In genomic region chr10:78170026-78170475, GRCh38 we compare ENCODE assay signal across 20 cellular contexts.
DNase-seq lines count a peak whose midpoint lies in the region; ATAC-seq, FAIRE-seq and TF ChIP-seq lines count a peak whose summit lies in the region.
"Had no signal": no experiment of that assay in that cellular context is flagged by ENCODE, and none has a peak within 500 bp of the region (broad histone marks: within the 10 kb centered on the region; RNA-seq: fewer than 3 reads in every experiment).

No MANE protein-coding gene starts in this region.

- H3K9me3 ChIP-seq in BLaER1 (no peaks in the 10 kb centered on the region), H1 (ENCODE audit: insufficient read depth in 2 of 2, low read depth in 1 of 2, low read length in 1 of 2) (no peaks in the 10 kb centered on the region)
- H3K9me3 ChIP-seq: gastrocnemius medialis, spleen, suprapubic skin had no signal

- H2BK5ac ChIP-seq in H1 (ENCODE audit: low read depth, low read length) = no peak overlapping the region

- H3K27me3 Mint-ChIP-seq in osteocyte (ENCODE audit: unreplicated experiment) = peaks cover 77% of the 10 kb centered on the region

- no peak overlapping the region for H3K23ac ChIP-seq in H1 (ENCODE audit: insufficient read length)

- no peak overlapping the region for H3K18ac ChIP-seq in H1 (ENCODE audit: extremely low read depth, low read length)

- no peak for TF ChIP-seq POLR2A in H1 (IDR thresholded peaks at IDR 0.05; ENCODE audit: control extremely low read depth in 1 of 2, low read depth in 2 of 2, low read length in 2 of 2)

- H3K36me3 ChIP-seq in BLaER1 = no peaks in the 10 kb centered on the region
- no peaks in the 10 kb centered on the region for H3K36me3 ChIP-seq in H1 (ENCODE audit: control insufficient read depth in 2 of 4, insufficient read depth in 4 of 4, low read length in 3 of 4)
- H3K36me3 ChIP-seq: gastrocnemius medialis, spleen, suprapubic skin had no signal

- H3K9me3 Mint-ChIP-seq in osteocyte (ENCODE audit: unreplicated experiment) = no peaks in the 10 kb centered on the region
- H3K9me3 Mint-ChIP-seq: activated CD4-positive, alpha-beta T cell treated with anti-CD3 and anti-CD28 coated beads, Interleukin-2, amount 10 ng/mL, durations not matched to agents 7 days and 5 days; effector memory CD8-positive, alpha-beta T cell had no signal

- no peaks in the 10 kb centered on the region for H4K20me1 ChIP-seq in BLaER1
- no peaks in the 10 kb centered on the region for H4K20me1 ChIP-seq in H1 (replicated peaks in 1 of 2; ENCODE audit: control insufficient read depth in 1 of 2, insufficient read depth in 2 of 2, low read length in 2 of 2)

- no peak overlapping the region for H3K27ac ChIP-seq in BLaER1
- no peak overlapping the region for H3K27ac ChIP-seq in H1 (ENCODE audit: low read depth, low read length)
- H3K27ac ChIP-seq: gastrocnemius medialis, spleen, suprapubic skin had no signal

- CTCF ChIA-PET in H1 (lab: Charles Lee; ENCODE audit: partially characterized antibody) = interaction anchor here (0.6 to 7.9 kb wide), 4 partner anchors 60 to 602 kb away, joined by 3 to 80 read pairs (median 4); no protein-coding TSS in a partner anchor

- H2AK5ac ChIP-seq in H1 (ENCODE audit: low read depth, low read length) = no peak overlapping the region

- peak overlapping the region; percentile 58 for H3K4me2 ChIP-seq in BLaER1
- no peak overlapping the region for H3K4me2 ChIP-seq in H1 (ENCODE audit: insufficient read depth in 1 of 2, low read depth in 2 of 2, low read length in 2 of 2)

- TF ChIP-seq CTCF in H1 (IDR thresholded peaks at IDR 0.05; ENCODE audit: control extremely low read depth in 1 of 3, insufficient read depth in 1 of 3, low read depth in 1 of 3, low read length in 3 of 3) (no peak), osteocyte (IDR thresholded peaks at IDR 0.05) (no peak)

- no peak for ATAC-seq in activated CD4-positive, CD25-positive, alpha-beta regulatory T cell treated with anti-CD3 and anti-CD28 coated beads, Interleukin-2, amount 50 U/mL, for 24 hours
- ATAC-seq: effector memory CD8-positive, alpha-beta T cell; gastrocnemius medialis; left cardiac atrium had no signal

- peak overlapping the region; percentile 63; the same call in 1 of the 2 replicates for H2BK20ac ChIP-seq in H1 (ENCODE audit: low read length)

- H2BK15ac ChIP-seq in H1 (ENCODE audit: low read length) = no peak overlapping the region

- no peak for TF ChIP-seq RAD21 in H1 (IDR thresholded peaks at IDR 0.05 in 1 of 2, conservative IDR thresholded peaks at IDR 0.05 in 1 of 2; ENCODE audit: low read depth in 2 of 2, low read length in 2 of 2)

- H3K27me3 ChIP-seq in BLaER1 (no peaks in the 10 kb centered on the region), H1 (replicated peaks in 1 of 4; ENCODE audit: control insufficient read depth in 3 of 4, extremely low read depth in 1 of 4, insufficient read depth in 3 of 4, low read length in 3 of 4) (no peaks in the 10 kb centered on the region)
- H3K27me3 ChIP-seq: gastrocnemius medialis, spleen, suprapubic skin had no signal

- H3K79me1 ChIP-seq in H1 (ENCODE audit: low read depth, low read length) = no peaks in the 10 kb centered on the region

- TF ChIP-seq EP300 in H1 (IDR thresholded peaks at IDR 0.05; ENCODE audit: borderline replicate concordance in 1 of 2, low read depth in 2 of 2, low read length in 2 of 2) = no peak

- H3K79me2 ChIP-seq in H1 (ENCODE audit: control insufficient read depth in 1 of 2, insufficient read depth in 2 of 2, low read length in 2 of 2) = no peaks in the 10 kb centered on the region

- H3K27ac Mint-ChIP-seq in osteocyte (ENCODE audit: unreplicated experiment) = no peak overlapping the region
- H3K27ac Mint-ChIP-seq: activated CD4-positive, alpha-beta T cell treated with anti-CD3 and anti-CD28 coated beads, Interleukin-2, amount 10 ng/mL, durations not matched to agents 7 days and 5 days; effector memory CD8-positive, alpha-beta T cell; nephron had no signal

- no peaks in the 10 kb centered on the region for H3K23me2 ChIP-seq in H1 (ENCODE audit: low read depth, low read length)

- no peak overlapping the region for H3K14ac ChIP-seq in H1 (ENCODE audit: insufficient read length)

- H3K4me1 ChIP-seq in BLaER1 = peaks cover 35% of the 10 kb centered on the region
- H3K4me1 ChIP-seq in H1 (replicated peaks in 1 of 4; ENCODE audit: control insufficient read depth in 3 of 4, insufficient read depth in 4 of 4, low read length in 3 of 4) = peaks cover 4 to 13% (median 8%) of the 10 kb centered on the region in 4 experiments
- H3K4me1 ChIP-seq: gastrocnemius medialis, spleen, suprapubic skin had no signal

- no peak overlapping the region for H2BK120ac ChIP-seq in H1 (replicated peaks; ENCODE audit: low read depth, low read length)

- no peak overlapping the region for H2BK12ac ChIP-seq in H1 (ENCODE audit: low read depth, low read length)

- H3K36me3 Mint-ChIP-seq in osteocyte (ENCODE audit: unreplicated experiment) = no peaks in the 10 kb centered on the region

- no peak overlapping the region for H3K4me3 Mint-ChIP-seq in osteocyte (ENCODE audit: unreplicated experiment)
- H3K4me3 Mint-ChIP-seq: activated CD4-positive, alpha-beta T cell treated with anti-CD3 and anti-CD28 coated beads, Interleukin-2, amount 10 ng/mL, durations not matched to agents 7 days and 5 days; effector memory CD8-positive, alpha-beta T cell; nephron had no signal

- H3K4ac ChIP-seq in H1 (replicated peaks; ENCODE audit: insufficient read length, low read depth, low read length) = no peak overlapping the region

- no peak overlapping the region for H4K5ac ChIP-seq in H1 (ENCODE audit: insufficient read length, low read depth, low read length)

- POLR2A ChIA-PET in H1 (lab: Charles Lee; ENCODE audit: partially characterized antibody) = interaction anchor here (1.1 to 2.1 kb wide), 2 partner anchors 9 to 133 kb away, joined by 3 to 4 read pairs; no protein-coding TSS in a partner anchor

- no peak overlapping the region for H3K9ac ChIP-seq in BLaER1
- no peak overlapping the region for H3K9ac ChIP-seq in H1 (replicated peaks in 1 of 4; ENCODE audit: extremely low read depth in 1 of 4, low read depth in 3 of 4, low read length in 3 of 4)

- H4K91ac ChIP-seq in H1 (replicated peaks; ENCODE audit: insufficient read length, low read length) = no peak overlapping the region

- H2AFZ ChIP-seq in H1 (ENCODE audit: low read length) = no peak overlapping the region

- H3K56ac ChIP-seq in H1 (replicated peaks; ENCODE audit: insufficient read length, low read depth, low read length) = no peak overlapping the region

- H4K8ac ChIP-seq in H1 (ENCODE audit: extremely low read depth, insufficient read depth, low read length) = no peak overlapping the region

- FAIRE-seq in H1 (lab: Jason Lieb, UNC) = no peak

- DNase-seq in HT1080 (ENCODE audit: low read depth) (peak; percentile 58), H1 (ENCODE audit: low read depth in 1 of 2, low spot score in 2 of 2) (no peak), iris pigment epithelial cell (ENCODE audit: low read depth) (peak; percentile 11), osteocyte (ENCODE audit: extremely low spot score, unreplicated experiment) (no peak)
- DNase-seq in stimulated activated naive CD4-positive, alpha-beta T cell treated with Interleukin-2 at 50 U/mL for 16 hours (lab: John Stamatoyannopoulos, UW) = no peak
- DNase-seq in activated CD4-positive, alpha-beta T cell treated with anti-CD3 and anti-CD28 coated beads for 4 hours = no peak
- DNase-seq: activated CD4-positive, alpha-beta T cell treated with anti-CD3 and anti-CD28 coated beads, Interleukin-2, amount 10 ng/mL, durations not matched to agents 7 days and 5 days; activated CD8-positive, alpha-beta memory T cell treated with anti-CD3 and anti-CD28 coated beads, Interleukin-2, amount 50 U/mL, for 4 hours; central memory CD4-positive, alpha-beta T cell; effector memory CD8-positive, alpha-beta T cell; gastrocnemius medialis; left cardiac atrium; midbrain; NCI-H2107; NCI-H524 treated with DMSO at 0.1 percent for 48 hours; spleen had no signal

- no peaks in the 10 kb centered on the region for H3K4me1 Mint-ChIP-seq in osteocyte (ENCODE audit: unreplicated experiment)
- H3K4me1 Mint-ChIP-seq: activated CD4-positive, alpha-beta T cell treated with anti-CD3 and anti-CD28 coated beads, Interleukin-2, amount 10 ng/mL, durations not matched to agents 7 days and 5 days; nephron had no signal

- 88% methylated on average over 3 of the region's 3 CpGs; no CpG with 5 or more reads in 1 of the 2 experiments for WGBS in H1 (ENCODE audit: extremely low coverage in 1 of 2, insufficient coverage in 1 of 2, insufficient read length in 1 of 2, insufficient replicate concordance in 2 of 2, low coverage in 1 of 2, low lambda C conversion rate in 2 of 2, missing lambda C conversion rate in 1 of 2), 2 experiments

- no peak overlapping the region for H3K4me3 ChIP-seq in BLaER1
- H3K4me3 ChIP-seq in H1 (ENCODE audit: extremely low read depth in 1 of 4, insufficient read depth in 2 of 4, low read depth in 3 of 4, low read length in 4 of 4) = no peak overlapping the region
- H3K4me3 ChIP-seq: gastrocnemius medialis, spleen, suprapubic skin had no signal

TF ChIP-seq in H1, 55 proteins besides CTCF, POLR2A, EP300 and RAD21 (continues in another document):
- no peak for TF ChIP-seq RFX5 (IDR thresholded peaks at IDR 0.05; ENCODE audit: borderline replicate concordance, low read depth, low read length)
- no peak for TF ChIP-seq POU5F1 (IDR thresholded peaks at IDR 0.05; ENCODE audit: low read depth, low read length)
- TF ChIP-seq BACH1 (IDR thresholded peaks at IDR 0.05; ENCODE audit: low read length) = no peak
- TF ChIP-seq, protein P1, sequence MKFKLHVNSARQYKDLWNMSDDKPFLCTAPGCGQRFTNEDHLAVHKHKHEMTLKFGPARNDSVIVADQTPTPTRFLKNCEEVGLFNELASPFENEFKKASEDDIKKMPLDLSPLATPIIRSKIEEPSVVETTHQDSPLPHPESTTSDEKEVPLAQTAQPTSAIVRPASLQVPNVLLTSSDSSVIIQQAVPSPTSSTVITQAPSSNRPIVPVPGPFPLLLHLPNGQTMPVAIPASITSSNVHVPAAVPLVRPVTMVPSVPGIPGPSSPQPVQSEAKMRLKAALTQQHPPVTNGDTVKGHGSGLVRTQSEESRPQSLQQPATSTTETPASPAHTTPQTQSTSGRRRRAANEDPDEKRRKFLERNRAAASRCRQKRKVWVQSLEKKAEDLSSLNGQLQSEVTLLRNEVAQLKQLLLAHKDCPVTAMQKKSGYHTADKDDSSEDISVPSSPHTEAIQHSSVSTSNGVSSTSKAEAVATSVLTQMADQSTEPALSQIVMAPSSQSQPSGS (IDR thresholded peaks at IDR 0.05; ENCODE audit: low read length) = no peak
- no peak for TF ChIP-seq CBX8 (IDR thresholded peaks at IDR 0.05; ENCODE audit: borderline replicate concordance, low read depth, low read length)
- no peak for TF ChIP-seq JUND (IDR thresholded peaks at IDR 0.05; ENCODE audit: low read length)
- TF ChIP-seq RNF2 (IDR thresholded peaks at IDR 0.05; ENCODE audit: borderline replicate concordance, low read depth, low read length, missing control alignments, poor library complexity, severe bottlenecking) = no peak
- no peak for TF ChIP-seq HDAC2 (IDR thresholded peaks at IDR 0.05; ENCODE audit: borderline replicate concordance in 1 of 2, low read depth in 2 of 2, low read length in 2 of 2)
- no peak for TF ChIP-seq SRF (IDR thresholded peaks at IDR 0.05; ENCODE audit: low read depth, low read length)
- no peak for TF ChIP-seq CEBPB (IDR thresholded peaks at IDR 0.05; ENCODE audit: low read depth, low read length)

Comparison
In these comparisons a context has a peak if more than half of its experiments do, and no peak if none do; other contexts are left out.
1. DNase-seq: peak in HT1080 (single experiment) and iris pigment epithelial cell (single experiment); none in H1 (0 of 2), stimulated activated naive CD4-positive, alpha-beta T cell treated with Interleukin-2 at 50 U/mL for 16 hours (single experiment), activated CD4-positive, alpha-beta T cell treated with anti-CD3 and anti-CD28 coated beads for 4 hours (0 of 2) and osteocyte (single experiment).